ENCODE assay signal across 1 cellular context in the genomic region with DNA sequence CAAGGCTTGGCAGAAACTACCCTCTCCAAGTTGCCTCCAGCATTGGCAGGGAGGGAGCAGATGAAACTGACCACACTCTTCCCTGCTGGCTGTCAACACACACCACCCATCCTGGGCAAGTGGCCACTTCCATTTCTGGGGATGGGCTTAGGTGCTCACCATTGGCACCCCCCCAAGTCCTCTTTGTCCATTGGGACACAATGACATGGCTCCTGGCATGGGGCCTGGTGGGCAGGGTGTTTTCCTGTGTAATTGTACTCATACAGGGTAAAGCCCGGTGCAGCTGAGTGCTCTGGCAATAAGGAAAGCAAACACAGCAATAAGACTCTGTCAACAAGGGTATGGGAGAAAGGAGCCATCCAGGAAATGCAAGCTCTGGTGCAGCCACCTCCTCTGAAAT.
A peak's percentile ranks its signal among the peaks of the same experiment; 100 is the strongest.
TF ChIP-seq lines count a peak whose summit lies in the region.

No MANE protein-coding gene starts in this region.

TF ChIP-seq in HEK293, 187 proteins besides CTCF, POLR2A, EP300 and RAD21 (continued from another document):
- TF ChIP-seq, protein P1, sequence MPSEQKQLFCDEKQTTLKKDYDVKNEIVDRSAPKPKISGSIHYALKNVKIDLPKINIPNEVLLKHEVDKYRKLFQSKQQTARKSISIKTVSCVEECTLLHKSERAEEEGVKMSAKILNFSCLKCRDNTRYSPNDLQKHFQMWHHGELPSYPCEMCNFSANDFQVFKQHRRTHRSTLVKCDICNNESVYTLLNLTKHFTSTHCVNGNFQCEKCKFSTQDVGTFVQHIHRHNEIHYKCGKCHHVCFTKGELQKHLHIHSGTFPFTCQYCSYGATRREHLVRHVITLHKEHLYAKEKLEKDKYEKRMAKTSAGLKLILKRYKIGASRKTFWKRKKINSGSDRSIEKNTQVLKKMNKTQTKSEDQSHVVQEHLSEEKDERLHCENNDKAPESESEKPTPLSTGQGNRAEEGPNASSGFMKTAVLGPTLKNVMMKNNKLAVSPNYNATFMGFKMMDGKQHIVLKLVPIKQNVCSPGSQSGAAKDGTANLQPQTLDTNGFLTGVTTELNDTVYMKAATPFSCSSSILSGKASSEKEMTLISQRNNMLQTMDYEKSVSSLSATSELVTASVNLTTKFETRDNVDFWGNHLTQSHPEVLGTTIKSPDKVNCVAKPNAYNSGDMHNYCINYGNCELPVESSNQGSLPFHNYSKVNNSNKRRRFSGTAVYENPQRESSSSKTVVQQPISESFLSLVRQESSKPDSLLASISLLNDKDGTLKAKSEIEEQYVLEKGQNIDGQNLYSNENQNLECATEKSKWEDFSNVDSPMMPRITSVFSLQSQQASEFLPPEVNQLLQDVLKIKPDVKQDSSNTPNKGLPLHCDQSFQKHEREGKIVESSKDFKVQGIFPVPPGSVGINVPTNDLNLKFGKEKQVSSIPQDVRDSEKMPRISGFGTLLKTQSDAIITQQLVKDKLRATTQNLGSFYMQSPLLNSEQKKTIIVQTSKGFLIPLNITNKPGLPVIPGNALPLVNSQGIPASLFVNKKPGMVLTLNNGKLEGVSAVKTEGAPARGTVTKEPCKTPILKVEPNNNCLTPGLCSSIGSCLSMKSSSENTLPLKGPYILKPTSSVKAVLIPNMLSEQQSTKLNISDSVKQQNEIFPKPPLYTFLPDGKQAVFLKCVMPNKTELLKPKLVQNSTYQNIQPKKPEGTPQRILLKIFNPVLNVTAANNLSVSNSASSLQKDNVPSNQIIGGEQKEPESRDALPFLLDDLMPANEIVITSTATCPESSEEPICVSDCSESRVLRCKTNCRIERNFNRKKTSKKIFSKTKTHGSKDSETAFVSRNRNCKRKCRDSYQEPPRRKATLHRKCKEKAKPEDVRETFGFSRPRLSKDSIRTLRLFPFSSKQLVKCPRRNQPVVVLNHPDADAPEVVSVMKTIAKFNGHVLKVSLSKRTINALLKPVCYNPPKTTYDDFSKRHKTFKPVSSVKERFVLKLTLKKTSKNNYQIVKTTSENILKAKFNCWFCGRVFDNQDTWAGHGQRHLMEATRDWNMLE (tag by site-specific recombination; conservative IDR thresholded peaks at IDR 0.05; ENCODE audit: low read depth), result no peak
- TF ChIP-seq TCF7L2 (IDR thresholded peaks at IDR 0.05; ENCODE audit: borderline replicate concordance, low read depth, low read length) (no peak), ZBTB21 (tag by site-specific recombination; IDR thresholded peaks at IDR 0.05) (no peak), ZNF600 (tag by site-specific recombination; IDR thresholded peaks at IDR 0.05) (no peak), KLF1 (tag by site-specific recombination; IDR thresholded peaks at IDR 0.05) (peak; percentile 22; the same call in 1 of the 2 replicates), ZNF549 (tag by site-specific recombination; IDR thresholded peaks at IDR 0.05) (no peak), ZNF629 (tag by site-specific recombination; IDR thresholded peaks at IDR 0.05) (no peak), ZNF48 (tag by site-specific recombination; IDR thresholded peaks at IDR 0.05) (no peak), GLIS1 (tag by site-specific recombination; IDR thresholded peaks at IDR 0.05) (no peak)
